1 cellular context compared by ENCODE assay signal in genomic region chr2:202634556-202635440, GRCh38.
TF ChIP-seq lines count a peak whose summit lies in the region.

FAM117B (plus strand) TSS chr2:202634969; CDS start chr2:202635188, 219 bp downstream.

TF ChIP-seq in K562, 482 proteins besides CTCF, POLR2A, EP300 and RAD21 (continued from another document):
- no peak for TF ChIP-seq PBX2 (CRISPR knock-in tag; IDR thresholded peaks at IDR 0.05; ENCODE audit: low read depth)
- TF ChIP-seq PBX2 (tag; conservative IDR thresholded peaks at IDR 0.05; ENCODE audit: low read depth): no peak
- no peak for TF ChIP-seq RFX7 (CRISPR knock-in tag; IDR thresholded peaks at IDR 0.05)
- no peak for TF ChIP-seq FOXO4 (CRISPR knock-in tag; IDR thresholded peaks at IDR 0.05)
- no peak for TF ChIP-seq ZKSCAN8 (CRISPR knock-in tag; IDR thresholded peaks at IDR 0.05)
- peak; percentile 16 for TF ChIP-seq RBBP5 (IDR thresholded peaks at IDR 0.05; ENCODE audit: borderline replicate concordance, insufficient read depth, low read length, poor library complexity, severe bottlenecking)
- TF ChIP-seq RB1 (IDR thresholded peaks at IDR 0.05; ENCODE audit: low read depth): peak; percentile 77; the same call in 1 of the 2 replicates
- TF ChIP-seq ZBTB2 (IDR thresholded peaks at IDR 0.05): peak; percentile 64; the same call in 1 of the 2 replicates
- no peak for TF ChIP-seq SNIP1 (IDR thresholded peaks at IDR 0.05; ENCODE audit: low read depth)
- TF ChIP-seq ZNF224 (CRISPR knock-in tag; IDR thresholded peaks at IDR 0.05): no peak
- no peak for TF ChIP-seq ZNF444 (CRISPR knock-in tag; IDR thresholded peaks at IDR 0.05)
- no peak for TF ChIP-seq MYBL2 (IDR thresholded peaks at IDR 0.05; ENCODE audit: low read depth)
- TF ChIP-seq MYBL2 (CRISPR knock-in tag; IDR thresholded peaks at IDR 0.05; ENCODE audit: borderline replicate concordance): no peak
- TF ChIP-seq SFPQ (IDR thresholded peaks at IDR 0.05; ENCODE audit: low read depth, low read length): no peak
- TF ChIP-seq ATF7 (IDR thresholded peaks at IDR 0.05): peak; percentile 66
- TF ChIP-seq CCNT2 (IDR thresholded peaks at IDR 0.05; ENCODE audit: borderline replicate concordance, extremely low read depth, insufficient read length, low read depth, low read length): peak; percentile 41
- TF ChIP-seq ZBTB9 (CRISPR knock-in tag; IDR thresholded peaks at IDR 0.05): no peak
- TF ChIP-seq TCF7 (IDR thresholded peaks at IDR 0.05; ENCODE audit: borderline replicate concordance): no peak
- TF ChIP-seq RFX5 (IDR thresholded peaks at IDR 0.05; ENCODE audit: low read depth, low read length): no peak
- TF ChIP-seq DPF2 (IDR thresholded peaks at IDR 0.05): no peak
- no peak for TF ChIP-seq ETV5 (CRISPR knock-in tag; IDR thresholded peaks at IDR 0.05; ENCODE audit: low read depth)
TF ChIP-seq in K562: peak in this region for 94.
